1 cellular context compared by ENCODE assay signal in the genomic region with DNA sequence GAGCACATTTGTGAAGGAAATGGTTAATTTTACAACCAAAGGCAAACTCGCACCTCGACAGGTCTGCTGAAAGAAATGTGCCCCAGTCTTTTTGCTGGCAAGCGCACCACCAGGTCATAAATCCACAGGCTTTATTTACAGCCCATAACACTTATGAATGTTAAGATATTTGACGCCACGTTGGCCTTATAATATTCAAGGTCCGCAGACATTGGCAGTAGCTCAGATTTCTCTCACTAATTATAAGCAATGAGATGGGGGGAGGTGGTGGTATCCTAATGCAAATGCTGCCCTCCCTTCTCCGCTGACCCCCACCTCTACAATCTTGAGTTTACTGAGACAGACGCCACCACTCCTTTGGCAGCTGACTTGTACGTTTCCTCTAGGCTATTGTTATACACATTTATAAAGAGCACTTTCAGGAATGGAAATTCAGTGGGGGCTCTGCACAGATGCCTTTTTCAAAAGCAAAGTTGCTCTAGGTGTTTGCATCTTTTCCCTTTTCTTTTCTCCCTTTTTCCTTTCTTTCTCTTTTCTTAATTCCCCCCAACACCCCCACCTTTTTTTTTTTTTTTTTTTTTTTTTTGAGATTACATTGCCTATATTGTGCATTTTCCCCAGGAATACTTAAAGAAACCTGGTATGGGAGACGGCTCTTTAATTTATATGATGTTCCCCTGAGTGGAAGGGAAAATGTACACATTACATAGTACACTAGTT.
TF ChIP-seq lines count a peak whose summit lies in the region.

No MANE protein-coding gene starts in this region.

TF ChIP-seq in PFSK-1, 5 proteins besides CTCF, POLR2A, EP300 and RAD21:
- TF ChIP-seq, protein P1, sequence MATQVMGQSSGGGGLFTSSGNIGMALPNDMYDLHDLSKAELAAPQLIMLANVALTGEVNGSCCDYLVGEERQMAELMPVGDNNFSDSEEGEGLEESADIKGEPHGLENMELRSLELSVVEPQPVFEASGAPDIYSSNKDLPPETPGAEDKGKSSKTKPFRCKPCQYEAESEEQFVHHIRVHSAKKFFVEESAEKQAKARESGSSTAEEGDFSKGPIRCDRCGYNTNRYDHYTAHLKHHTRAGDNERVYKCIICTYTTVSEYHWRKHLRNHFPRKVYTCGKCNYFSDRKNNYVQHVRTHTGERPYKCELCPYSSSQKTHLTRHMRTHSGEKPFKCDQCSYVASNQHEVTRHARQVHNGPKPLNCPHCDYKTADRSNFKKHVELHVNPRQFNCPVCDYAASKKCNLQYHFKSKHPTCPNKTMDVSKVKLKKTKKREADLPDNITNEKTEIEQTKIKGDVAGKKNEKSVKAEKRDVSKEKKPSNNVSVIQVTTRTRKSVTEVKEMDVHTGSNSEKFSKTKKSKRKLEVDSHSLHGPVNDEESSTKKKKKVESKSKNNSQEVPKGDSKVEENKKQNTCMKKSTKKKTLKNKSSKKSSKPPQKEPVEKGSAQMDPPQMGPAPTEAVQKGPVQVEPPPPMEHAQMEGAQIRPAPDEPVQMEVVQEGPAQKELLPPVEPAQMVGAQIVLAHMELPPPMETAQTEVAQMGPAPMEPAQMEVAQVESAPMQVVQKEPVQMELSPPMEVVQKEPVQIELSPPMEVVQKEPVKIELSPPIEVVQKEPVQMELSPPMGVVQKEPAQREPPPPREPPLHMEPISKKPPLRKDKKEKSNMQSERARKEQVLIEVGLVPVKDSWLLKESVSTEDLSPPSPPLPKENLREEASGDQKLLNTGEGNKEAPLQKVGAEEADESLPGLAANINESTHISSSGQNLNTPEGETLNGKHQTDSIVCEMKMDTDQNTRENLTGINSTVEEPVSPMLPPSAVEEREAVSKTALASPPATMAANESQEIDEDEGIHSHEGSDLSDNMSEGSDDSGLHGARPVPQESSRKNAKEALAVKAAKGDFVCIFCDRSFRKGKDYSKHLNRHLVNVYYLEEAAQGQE (IDR thresholded peaks at IDR 0.05; ENCODE audit: insufficient read depth in 1 of 2, low read depth in 2 of 2, low read length in 2 of 2), result no peak
- TF ChIP-seq FOXP2 (optimal IDR thresholded peaks at IDR 0.05; ENCODE audit: borderline replicate concordance, extremely low read depth, extremely low read length, insufficient read depth) (no peak), SIN3A (IDR thresholded peaks at IDR 0.05; ENCODE audit: borderline replicate concordance, insufficient read depth, low read length) (peak; percentile 31; the same call in 1 of the 2 replicates), POLR2AphosphoS5 (IDR thresholded peaks at IDR 0.05; ENCODE audit: low read depth, low read length) (peak; percentile 55), TAF1 (IDR thresholded peaks at IDR 0.05; ENCODE audit: borderline replicate concordance, insufficient read depth, low read length) (peak; percentile 29; the same call in 1 of the 2 replicates)
